ENCODE assay signal across 1 cellular context in genomic region chr16:84724619-84725307, GRCh38.
TF ChIP-seq lines count a peak whose summit lies in the region.

No MANE protein-coding gene starts in this region.

TF ChIP-seq in HEK293, 187 proteins besides CTCF, POLR2A, EP300 and RAD21 (continued from another document):
- TF ChIP-seq, protein P1, sequence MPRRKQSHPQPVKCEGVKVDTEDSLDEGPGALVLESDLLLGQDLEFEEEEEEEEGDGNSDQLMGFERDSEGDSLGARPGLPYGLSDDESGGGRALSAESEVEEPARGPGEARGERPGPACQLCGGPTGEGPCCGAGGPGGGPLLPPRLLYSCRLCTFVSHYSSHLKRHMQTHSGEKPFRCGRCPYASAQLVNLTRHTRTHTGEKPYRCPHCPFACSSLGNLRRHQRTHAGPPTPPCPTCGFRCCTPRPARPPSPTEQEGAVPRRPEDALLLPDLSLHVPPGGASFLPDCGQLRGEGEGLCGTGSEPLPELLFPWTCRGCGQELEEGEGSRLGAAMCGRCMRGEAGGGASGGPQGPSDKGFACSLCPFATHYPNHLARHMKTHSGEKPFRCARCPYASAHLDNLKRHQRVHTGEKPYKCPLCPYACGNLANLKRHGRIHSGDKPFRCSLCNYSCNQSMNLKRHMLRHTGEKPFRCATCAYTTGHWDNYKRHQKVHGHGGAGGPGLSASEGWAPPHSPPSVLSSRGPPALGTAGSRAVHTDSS (tag by site-specific recombination; IDR thresholded peaks at IDR 0.05) = no peak
- TF ChIP-seq GLIS1 (tag by site-specific recombination; IDR thresholded peaks at IDR 0.05) (no peak), SALL2 (tag by site-specific recombination; IDR thresholded peaks at IDR 0.05; ENCODE audit: borderline replicate concordance) (no peak), ZNF660 (tag by site-specific recombination; IDR thresholded peaks at IDR 0.05) (no peak), ZNF174 (tag by site-specific recombination; IDR thresholded peaks at IDR 0.05) (no peak), ZNF202 (tag by site-specific recombination; IDR thresholded peaks at IDR 0.05; ENCODE audit: borderline replicate concordance) (no peak), SCRT2 (tag by site-specific recombination; IDR thresholded peaks at IDR 0.05) (peak; percentile 46), ZNF571 (tag by site-specific recombination; IDR thresholded peaks at IDR 0.05) (no peak), ZNF211 (tag by site-specific recombination; IDR thresholded peaks at IDR 0.05; ENCODE audit: low read depth) (no peak), ZNF391 (tag by site-specific recombination; IDR thresholded peaks at IDR 0.05; ENCODE audit: borderline replicate concordance, low read depth) (no peak), ZNF221 (tag by site-specific recombination; IDR thresholded peaks at IDR 0.05; ENCODE audit: borderline replicate concordance) (no peak), ZNF548 (tag by site-specific recombination; IDR thresholded peaks at IDR 0.05) (no peak), ZNF10 (tag by site-specific recombination; IDR thresholded peaks at IDR 0.05) (peak; percentile 84), OSR2 (tag by site-specific recombination; IDR thresholded peaks at IDR 0.05) (0 out of 2 replicates have a peak, but pooled peaks have one; percentile 47), ZNF302 (tag by site-specific recombination; IDR thresholded peaks at IDR 0.05; ENCODE audit: low read depth) (no peak), TSHZ1 (tag by site-specific recombination; IDR thresholded peaks at IDR 0.05; ENCODE audit: borderline replicate concordance) (no peak), ZNF514 (tag by site-specific recombination; IDR thresholded peaks at IDR 0.05) (no peak), ZNF664 (tag by site-specific recombination; IDR thresholded peaks at IDR 0.05) (peak; percentile 56; the same call in 1 of the 2 replicates), GLI4 (tag by site-specific recombination; IDR thresholded peaks at IDR 0.05) (no peak), ZNF626 (tag by site-specific recombination; IDR thresholded peaks at IDR 0.05) (no peak), KLF9 (tag by site-specific recombination; IDR thresholded peaks at IDR 0.05; ENCODE audit: low read depth) (no peak), KLF7 (tag by site-specific recombination; IDR thresholded peaks at IDR 0.05; ENCODE audit: borderline replicate concordance) (no peak), SP7 (tag by site-specific recombination; IDR thresholded peaks at IDR 0.05) (peak; percentile 68), ZFHX2 (tag by site-specific recombination; conservative IDR thresholded peaks at IDR 0.05) (peak; percentile 29), TRIM28 (IDR thresholded peaks at IDR 0.05; ENCODE audit: borderline replicate concordance, low read length) (peak; percentile 19; the same call in 1 of the 2 replicates), ZNF19 (tag by site-specific recombination; IDR thresholded peaks at IDR 0.05; ENCODE audit: low read depth) (no peak), ZNF785 (tag by site-specific recombination; IDR thresholded peaks at IDR 0.05) (no peak), ZNF266 (tag by site-specific recombination; IDR thresholded peaks at IDR 0.05; ENCODE audit: low read depth) (no peak), ZBTB17 (tag by site-specific recombination; IDR thresholded peaks at IDR 0.05) (peak; percentile 36), ZBTB7A (tag by site-specific recombination; IDR thresholded peaks at IDR 0.05; ENCODE audit: low read depth) (no peak), ZNF488 (tag by site-specific recombination; IDR thresholded peaks at IDR 0.05) (no peak), ZNF830 (tag by site-specific recombination; IDR thresholded peaks at IDR 0.05; ENCODE audit: low read depth) (no peak), ZNF529 (tag by site-specific recombination; IDR thresholded peaks at IDR 0.05; ENCODE audit: insufficient replicate concordance) (no peak), ZEB2 (tag by site-specific recombination; IDR thresholded peaks at IDR 0.05) (0 out of 2 replicates have a peak, but pooled peaks have one; percentile 16), ZNF707 (tag by site-specific recombination; IDR thresholded peaks at IDR 0.05) (no peak), ZNF23 (tag by site-specific recombination; IDR thresholded peaks at IDR 0.05; ENCODE audit: borderline replicate concordance) (no peak), ZNF624 (tag by site-specific recombination; IDR thresholded peaks at IDR 0.05) (no peak), ZBTB20 (tag by site-specific recombination; IDR thresholded peaks at IDR 0.05) (peak; percentile 51; the same call in 1 of the 2 replicates), ZNF600 (tag by site-specific recombination; IDR thresholded peaks at IDR 0.05) (peak; percentile 50), ZBTB26 (tag by site-specific recombination; optimal IDR thresholded peaks at IDR 0.05) (no peak), OVOL3 (tag by site-specific recombination; IDR thresholded peaks at IDR 0.05) (no peak), KLF10 (tag by site-specific recombination; IDR thresholded peaks at IDR 0.05) (no peak), ZSCAN16 (tag by site-specific recombination; IDR thresholded peaks at IDR 0.05) (no peak), ZNF544 (tag by site-specific recombination; IDR thresholded peaks at IDR 0.05) (no peak), ZNF596 (tag by site-specific recombination; IDR thresholded peaks at IDR 0.05) (no peak)
- TF ChIP-seq, protein P2, sequence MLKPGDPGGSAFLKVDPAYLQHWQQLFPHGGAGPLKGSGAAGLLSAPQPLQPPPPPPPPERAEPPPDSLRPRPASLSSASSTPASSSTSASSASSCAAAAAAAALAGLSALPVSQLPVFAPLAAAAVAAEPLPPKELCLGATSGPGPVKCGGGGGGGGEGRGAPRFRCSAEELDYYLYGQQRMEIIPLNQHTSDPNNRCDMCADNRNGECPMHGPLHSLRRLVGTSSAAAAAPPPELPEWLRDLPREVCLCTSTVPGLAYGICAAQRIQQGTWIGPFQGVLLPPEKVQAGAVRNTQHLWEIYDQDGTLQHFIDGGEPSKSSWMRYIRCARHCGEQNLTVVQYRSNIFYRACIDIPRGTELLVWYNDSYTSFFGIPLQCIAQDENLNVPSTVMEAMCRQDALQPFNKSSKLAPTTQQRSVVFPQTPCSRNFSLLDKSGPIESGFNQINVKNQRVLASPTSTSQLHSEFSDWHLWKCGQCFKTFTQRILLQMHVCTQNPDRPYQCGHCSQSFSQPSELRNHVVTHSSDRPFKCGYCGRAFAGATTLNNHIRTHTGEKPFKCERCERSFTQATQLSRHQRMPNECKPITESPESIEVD (tag by site-specific recombination; IDR thresholded peaks at IDR 0.05) = peak; percentile 89
- TF ChIP-seq, protein P3, sequence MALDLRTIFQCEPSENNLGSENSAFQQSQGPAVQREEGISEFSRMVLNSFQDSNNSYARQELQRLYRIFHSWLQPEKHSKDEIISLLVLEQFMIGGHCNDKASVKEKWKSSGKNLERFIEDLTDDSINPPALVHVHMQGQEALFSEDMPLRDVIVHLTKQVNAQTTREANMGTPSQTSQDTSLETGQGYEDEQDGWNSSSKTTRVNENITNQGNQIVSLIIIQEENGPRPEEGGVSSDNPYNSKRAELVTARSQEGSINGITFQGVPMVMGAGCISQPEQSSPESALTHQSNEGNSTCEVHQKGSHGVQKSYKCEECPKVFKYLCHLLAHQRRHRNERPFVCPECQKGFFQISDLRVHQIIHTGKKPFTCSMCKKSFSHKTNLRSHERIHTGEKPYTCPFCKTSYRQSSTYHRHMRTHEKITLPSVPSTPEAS (tag by site-specific recombination; IDR thresholded peaks at IDR 0.05) = no peak
- TF ChIP-seq, protein P4, sequence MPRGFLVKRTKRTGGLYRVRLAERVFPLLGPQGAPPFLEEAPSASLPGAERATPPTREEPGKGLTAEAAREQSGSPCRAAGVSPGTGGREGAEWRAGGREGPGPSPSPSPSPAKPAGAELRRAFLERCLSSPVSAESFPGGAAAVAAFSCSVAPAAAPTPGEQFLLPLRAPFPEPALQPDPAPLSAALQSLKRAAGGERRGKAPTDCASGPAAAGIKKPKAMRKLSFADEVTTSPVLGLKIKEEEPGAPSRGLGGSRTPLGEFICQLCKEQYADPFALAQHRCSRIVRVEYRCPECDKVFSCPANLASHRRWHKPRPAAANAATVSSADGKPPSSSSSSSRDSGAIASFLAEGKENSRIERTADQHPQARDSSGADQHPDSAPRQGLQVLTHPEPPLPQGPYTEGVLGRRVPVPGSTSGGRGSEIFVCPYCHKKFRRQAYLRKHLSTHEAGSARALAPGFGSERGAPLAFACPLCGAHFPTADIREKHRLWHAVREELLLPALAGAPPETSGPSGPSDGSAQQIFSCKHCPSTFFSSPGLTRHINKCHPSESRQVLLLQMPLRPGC (tag by site-specific recombination; IDR thresholded peaks at IDR 0.05) = no peak
